Comparison of ENCODE assay signal across 12 cellular contexts in genomic region chr16:81600275-81600674, GRCh38.
DNase-seq lines count a peak whose midpoint lies in the region; ATAC-seq and TF ChIP-seq lines count a peak whose summit lies in the region.
"Had no signal": no experiment of that assay in that cellular context is flagged by ENCODE, and none has a peak within 500 bp of the region (broad histone marks: within the 10 kb centered on the region; RNA-seq: fewer than 3 reads in every experiment).

No MANE protein-coding gene starts in this region.

- H3K36me3 ChIP-seq in stomach = no peaks in the 10 kb centered on the region
- H3K36me3 ChIP-seq: colonic mucosa had no signal

- H3K4me1 ChIP-seq in stomach = peaks cover 37 to 57% (median 50%) of the 10 kb centered on the region in 4 donors
- H3K4me1 ChIP-seq: colonic mucosa had no signal

- H3K4me3 ChIP-seq in fibroblast of villous mesenchyme (ENCODE audit: low read depth, low read length) = no peak overlapping the region
- no peak overlapping the region for H3K4me3 ChIP-seq in stomach
- H3K4me3 ChIP-seq: colonic mucosa, mucosa of descending colon had no signal

- intact Hi-C loops in stomach (cut with DNase I; ENCODE audit: low total_unique reads) = no loop called here

- H3K27ac ChIP-seq in stomach = peak overlapping the region in 4 of 5 donors; percentile 22 to 69 (median 64)
- H3K27ac ChIP-seq: colonic mucosa had no signal

- WGBS in stomach, 5 donors = 76 to 90% (median 85%) methylated on average over 5 of the region's 5 CpGs

- no peaks in the 10 kb centered on the region for H3K9me3 ChIP-seq in stomach
- H3K9me3 ChIP-seq: colonic mucosa, mucosa of descending colon had no signal

- TF ChIP-seq POLR2A in stomach (IDR thresholded peaks at IDR 0.05) = no peak

- no peak for TF ChIP-seq CTCF in fibroblast of villous mesenchyme (IDR thresholded peaks at IDR 0.05; ENCODE audit: insufficient read depth, low read depth, low read length)
- no peak for TF ChIP-seq CTCF in stomach (IDR thresholded peaks at IDR 0.05)

- H3K27me3 ChIP-seq in stomach = no peaks in the 10 kb centered on the region
- H3K27me3 ChIP-seq: colonic mucosa had no signal

- DNase-seq in amniotic epithelial cell (ENCODE audit: low read depth) = peak; percentile 88
- DNase-seq in fibroblast of villous mesenchyme (ENCODE audit: low read depth) = peak; percentile 33
- DNase-seq in stomach = no peak
- DNase-seq in SIG-M5 (lab: John Stamatoyannopoulos, UW) = no peak
- DNase-seq in MV-4-11 (lab: John Stamatoyannopoulos, UW) = no peak
- DNase-seq: activated CD8-positive, alpha-beta memory T cell treated with anti-CD3 and anti-CD28 coated beads for 24 hours; colonic mucosa; KBM-7; mucosa of descending colon; stimulated activated CD4-positive, alpha-beta T cell treated with anti-CD3 and anti-CD28 coated beads, Interleukin-4, amount 100 ng/mL, for 4 hours had no signal

- peak; percentile 80 for ATAC-seq in HG03432 (IDR thresholded peaks at IDR 0.05; ENCODE audit: unreplicated experiment)
- no peak for ATAC-seq in GM21390 (IDR thresholded peaks at IDR 0.05; ENCODE audit: unreplicated experiment)
- ATAC-seq: mucosa of descending colon had no signal

- TF ChIP-seq EP300 in stomach (IDR thresholded peaks at IDR 0.05) = no peak

Comparison
In these comparisons a context has a peak if more than half of its experiments do, and no peak if none do; other contexts are left out.
1. DNase-seq: peak in amniotic epithelial cell (single experiment) and fibroblast of villous mesenchyme (single experiment); none in stomach (single experiment), SIG-M5 (single experiment) and MV-4-11 (single experiment).